In genomic region chr9:129801504-129801903, GRCh38 we compare ENCODE assay signal across 21 cellular contexts. TPM values are rescaled to one million over a fixed set of nuclear protein-coding genes. Genes with fewer than 3 reads are reported as not detected.
A peak's percentile ranks its signal among the peaks of the same experiment; 100 is the strongest.
DNase-seq lines count a peak whose midpoint lies in the region; ATAC-seq, FAIRE-seq and TF ChIP-seq lines count a peak whose summit lies in the region.
"Had no signal": no experiment of that assay in that cellular context is flagged by ENCODE, and none has a peak within 500 bp of the region (broad histone marks: within the 10 kb centered on the region; RNA-seq: fewer than 3 reads in every experiment).

No MANE protein-coding gene starts in this region.

- no peak overlapping the region for H3K23ac ChIP-seq in H9 (ENCODE audit: insufficient read length, low read depth, low read length)

- H4K8ac ChIP-seq in H9 (replicated peaks; ENCODE audit: insufficient read length, low read depth, low read length) = no peak overlapping the region

- WGBS in H9 (ENCODE audit: extremely low coverage, insufficient read length, low lambda C conversion rate) = no CpG with 5 or more reads among the region's 17 CpGs

- no peak overlapping the region for H2BK120ac ChIP-seq in H9 (ENCODE audit: low read depth, low read length, poor library complexity, severe bottlenecking)

- peak overlapping the region; percentile 62 for H3K4me3 Mint-ChIP-seq in activated CD4-positive, alpha-beta T cell treated with anti-CD3 and anti-CD28 coated beads, Interleukin-2, amount 10 ng/mL, durations not matched to agents 24 days and 14 days
- H3K4me3 Mint-ChIP-seq in H9 (peak overlapping the region in 1 of 2 experiments; percentile 7; a peak in 1 of 5 replicates), brain (peak overlapping the region; percentile 4 to 89 (median 67)), nephron (peak overlapping the region; percentile 64 to 83 (median 72))
- H3K4me3 Mint-ChIP-seq: stimulated activated memory B cell treated with anti-CD40 and anti-IgM and Interleukin-4, amounts not matched to agents 10 μg/mL and 1 μg/mL and 100 μg/mL, for 72 hours had no signal

- no peak overlapping the region for H3K14ac ChIP-seq in H9 (ENCODE audit: insufficient read depth, low read length)

- no peak overlapping the region for H4K5ac ChIP-seq in H9 (ENCODE audit: insufficient read length, low read depth, low read length)

- H3K27me3 ChIP-seq in H9 (ENCODE audit: insufficient read depth, low read length) = no peaks in the 10 kb centered on the region
- H3K27me3 ChIP-seq: cardiac muscle cell, SJSA1 had no signal

- H2BK5ac ChIP-seq in H9 (ENCODE audit: insufficient read length, low read length) = no peak overlapping the region

- H3T11ph ChIP-seq in H9 (ENCODE audit: low read length) = no peak overlapping the region

- no peak for DNase-seq in activated CD4-positive, alpha-beta T cell treated with anti-CD3 and anti-CD28 coated beads, Interleukin-2, amount 10 ng/mL, durations not matched to agents 24 days and 14 days
- no peak for DNase-seq in activated CD4-positive, alpha-beta T cell treated with anti-CD3 and anti-CD28 coated beads, Interleukin-2, amount 50 U/mL, for 4 hours
- DNase-seq in H9 (peak; percentile 60), kidney (no peak), NAMALWA (ENCODE audit: low spot score) (no peak)
- DNase-seq: activated CD4-positive, alpha-beta T cell treated with anti-CD3 and anti-CD28 coated beads, Interleukin-2, amount 50 U/mL, for 48 hours; activated naive CD4-positive, alpha-beta T cell treated with Interleukin-2 at 50 U/mL for 16 hours; EL; NCI-H1092 treated with DMSO at 0.1 percent for 48 hours; NCI-H2171; NCI-H774; PC-3 had no signal

- no peak overlapping the region for H2BK12ac ChIP-seq in H9 (ENCODE audit: insufficient read length, low read depth, low read length)

- no peak overlapping the region; the same call in 1 of the 2 replicates for H2BK15ac ChIP-seq in H9 (ENCODE audit: low read depth, low read length)

- H3K36me3 Mint-ChIP-seq in activated CD4-positive, alpha-beta T cell treated with anti-CD3 and anti-CD28 coated beads, Interleukin-2, amount 10 ng/mL, durations not matched to agents 24 days and 14 days (ENCODE audit: low read depth) = peaks cover 16% of the 10 kb centered on the region
- peaks cover 7 to 22% (median 12%) of the 10 kb centered on the region in 3 experiments; a peak in 6 of 7 replicates for H3K36me3 Mint-ChIP-seq in H9 (ENCODE audit: insufficient read depth in 1 of 3, low read depth in 3 of 3)
- H3K36me3 Mint-ChIP-seq in brain = peaks cover 19% of the 10 kb centered on the region
- peaks cover 11% of the 10 kb centered on the region for H3K36me3 Mint-ChIP-seq in nephron (ENCODE audit: low read depth)

- H3K4me1 ChIP-seq in H9 (ENCODE audit: insufficient read depth, low read length) = peaks cover 3% of the 10 kb centered on the region; the same call in 1 of the 2 replicates
- peaks cover 6 to 7% of the 10 kb centered on the region in 2 donors for H3K4me1 ChIP-seq in kidney (ENCODE audit: control insufficient read depth in 1 of 2, insufficient read depth in 1 of 2, low read depth in 1 of 2, low read length in 2 of 2)

- H3K9me3 ChIP-seq in H9 (ENCODE audit: control insufficient read depth, low read depth, low read length) (no peaks in the 10 kb centered on the region), kidney (ENCODE audit: control insufficient read depth in 1 of 2, low read length in 2 of 2) (no peaks in the 10 kb centered on the region)
- H3K9me3 ChIP-seq: SJSA1 had no signal

- peaks cover 20% of the 10 kb centered on the region for H3K4me1 Mint-ChIP-seq in activated CD4-positive, alpha-beta T cell treated with anti-CD3 and anti-CD28 coated beads, Interleukin-2, amount 10 ng/mL, durations not matched to agents 24 days and 14 days
- H3K4me1 Mint-ChIP-seq in H9 (peaks cover 6 to 10% of the 10 kb centered on the region in 2 experiments), brain (peaks cover 25% of the 10 kb centered on the region), nephron (peaks cover 12% of the 10 kb centered on the region)

- H3K18ac ChIP-seq in H9 (ENCODE audit: insufficient read length, low read depth, low read length) = no peak overlapping the region

- no peaks in the 10 kb centered on the region for H4K20me1 ChIP-seq in H9 (ENCODE audit: control insufficient read depth, insufficient read depth, insufficient read length)

- no peak overlapping the region for H3K4ac ChIP-seq in H9 (ENCODE audit: low read depth, low read length)

- no peak for TF ChIP-seq CTCF in H9 (conservative IDR thresholded peaks at IDR 0.05)
- TF ChIP-seq CTCF in brain (conservative IDR thresholded peaks at IDR 0.05) = no peak
- TF ChIP-seq CTCF in nephron (IDR thresholded peaks at IDR 0.05; ENCODE audit: unreplicated experiment in 3 of 3) = no peak
- TF ChIP-seq CTCF in kidney (IDR thresholded peaks at IDR 0.05; ENCODE audit: borderline replicate concordance, extremely low read depth, insufficient read depth) = no peak

- H3K4me2 ChIP-seq in H9 (ENCODE audit: insufficient read depth, insufficient read length, low read length) = no peak overlapping the region

- H3K56ac ChIP-seq in H9 (ENCODE audit: insufficient read length, low read depth, low read length) = no peak overlapping the region

- no peak overlapping the region for H2BK20ac ChIP-seq in H9 (ENCODE audit: low read depth, low read length, poor library complexity, severe bottlenecking)

- no peak overlapping the region for H3K9ac ChIP-seq in H9 (ENCODE audit: extremely low read depth, insufficient read length, low read length)
- no peak overlapping the region for H3K9ac ChIP-seq in kidney (ENCODE audit: low read length in 2 of 2)

- H3K4me3 ChIP-seq in kidney (ENCODE audit: low read length in 2 of 2) = no peak overlapping the region
- H3K4me3 ChIP-seq: cardiac muscle cell, SJSA1 had no signal

- ATAC-seq in HG03159 (IDR thresholded peaks at IDR 0.05; ENCODE audit: unreplicated experiment) = no peak
- ATAC-seq: left lobe of liver; PC-3; stimulated activated memory B cell treated with anti-CD40 and anti-IgM and Interleukin-4, amounts not matched to agents 10 μg/mL and 1 μg/mL and 100 μg/mL, for 72 hours had no signal

- peak overlapping the region; percentile 7 for H3K27ac Mint-ChIP-seq in activated CD4-positive, alpha-beta T cell treated with anti-CD3 and anti-CD28 coated beads, Interleukin-2, amount 10 ng/mL, durations not matched to agents 24 days and 14 days
- H3K27ac Mint-ChIP-seq in H9 (peak overlapping the region in 2 of 3 experiments; percentile 50 to 60; a peak in 3 of 7 replicates), brain (peak overlapping the region in 3 of 5 experiments; percentile 13 to 77 (median 55)), nephron (no peak overlapping the region)
- H3K27ac Mint-ChIP-seq: stimulated activated memory B cell treated with anti-CD40 and anti-IgM and Interleukin-4, amounts not matched to agents 10 μg/mL and 1 μg/mL and 100 μg/mL, for 72 hours had no signal

- H3K27ac ChIP-seq in H9 (ENCODE audit: insufficient read length, low read depth, low read length) = no peak overlapping the region
- no peak overlapping the region for H3K27ac ChIP-seq in kidney (ENCODE audit: low read depth in 2 of 2, low read length in 2 of 2)
- H3K27ac ChIP-seq: C4-2B, cardiac muscle cell, SJSA1 had no signal

- no peaks in the 10 kb centered on the region for H3K9me3 Mint-ChIP-seq in activated CD4-positive, alpha-beta T cell treated with anti-CD3 and anti-CD28 coated beads, Interleukin-2, amount 10 ng/mL, durations not matched to agents 24 days and 14 days
- peaks cover 0 to 3% of the 10 kb centered on the region in 2 experiments; a peak in 2 of 5 replicates for H3K9me3 Mint-ChIP-seq in H9
- H3K9me3 Mint-ChIP-seq in brain = no peaks in the 10 kb centered on the region
- no peaks in the 10 kb centered on the region for H3K9me3 Mint-ChIP-seq in nephron
- H3K9me3 Mint-ChIP-seq: stimulated activated memory B cell treated with anti-CD40 and anti-IgM and Interleukin-4, amounts not matched to agents 10 μg/mL and 1 μg/mL and 100 μg/mL, for 72 hours had no signal

- no peaks in the 10 kb centered on the region for H3K79me2 ChIP-seq in H9 (ENCODE audit: insufficient read depth, low read length)

- no peaks in the 10 kb centered on the region for H3K79me1 ChIP-seq in H9 (ENCODE audit: insufficient read depth, low read depth, low read length, poor library complexity, severe bottlenecking)

- no peak for FAIRE-seq in kidney (lab: Jason Lieb, UNC)

- H2AK5ac ChIP-seq in H9 (ENCODE audit: insufficient read length, low read length) = no peak overlapping the region

- H4K91ac ChIP-seq in H9 (ENCODE audit: insufficient read length, low read depth, low read length) = no peak overlapping the region

- no peaks in the 10 kb centered on the region for H3K36me3 ChIP-seq in kidney (ENCODE audit: control insufficient read depth in 1 of 2, insufficient read depth in 2 of 2, low read length in 2 of 2)
- H3K36me3 ChIP-seq: cardiac muscle cell had no signal

- no peak overlapping the region for H2AFZ ChIP-seq in H9 (ENCODE audit: low read length)

- intact Hi-C loops in activated CD4-positive, alpha-beta T cell treated with anti-CD3 and anti-CD28 coated beads, Interleukin-2, amount 10 ng/mL, durations not matched to agents 24 days and 14 days (cut with micrococcal nuclease) = no loop called here
- intact Hi-C loops in kidney (cut with DNase I) = no loop called here

- peaks cover 6% of the 10 kb centered on the region for H3K23me2 ChIP-seq in H9 (ENCODE audit: insufficient read length, low read depth, low read length, poor library complexity, severe bottlenecking)

- H3K27me3 Mint-ChIP-seq in activated CD4-positive, alpha-beta T cell treated with anti-CD3 and anti-CD28 coated beads, Interleukin-2, amount 10 ng/mL, durations not matched to agents 24 days and 14 days = no peaks in the 10 kb centered on the region
- H3K27me3 Mint-ChIP-seq in H9 (ENCODE audit: low read depth) (peaks cover under 1% of the 10 kb centered on the region; the same call in 1 of the 2 replicates), brain (peaks cover 1% of the 10 kb centered on the region), nephron (ENCODE audit: low read depth) (peaks cover 7% of the 10 kb centered on the region)
- H3K27me3 Mint-ChIP-seq: stimulated activated memory B cell treated with anti-CD40 and anti-IgM and Interleukin-4, amounts not matched to agents 10 μg/mL and 1 μg/mL and 100 μg/mL, for 72 hours had no signal

RNA-seq across cellular contexts. Expression of gene TOR1B, which starts 1.5 kb away (rescaled TPM):
- 22.7 and 24.1 TPM in 2 replicates for total RNA-seq in activated CD4-positive, alpha-beta T cell treated with anti-CD3 and anti-CD28 coated beads, Interleukin-2, amount 10 ng/mL, durations not matched to agents 24 days and 14 days
- total RNA-seq in H9 (2021) (18.1 and 18.7 TPM in 2 replicates), kidney (21.4 TPM)
- polyA plus RNA-seq in brain (ENCODE audit: insufficient read depth, low read depth, low replicate concordance) (23.7 TPM), kidney (ENCODE audit: insufficient read depth, low read depth, low replicate concordance) (10.1 TPM)

RNA-seq across cellular contexts. Expression of gene TOR1A, which starts 22.4 kb away (rescaled TPM):
- total RNA-seq in activated CD4-positive, alpha-beta T cell treated with anti-CD3 and anti-CD28 coated beads, Interleukin-2, amount 10 ng/mL, durations not matched to agents 24 days and 14 days = 55.1 and 60.5 TPM in 2 replicates
- total RNA-seq in H9 (2021) = 57.0 and 60.1 TPM in 2 replicates
- 53.5 TPM for polyA plus RNA-seq in brain (ENCODE audit: insufficient read depth, low read depth, low replicate concordance)
- 29.2 TPM for total RNA-seq in kidney
- polyA plus RNA-seq in kidney (ENCODE audit: insufficient read depth, low read depth, low replicate concordance) = 24.6 TPM

RNA-seq across cellular contexts. Expression of gene C9orf78, which starts 33.6 kb away (rescaled TPM):
- 59.9 and 60.9 TPM in 2 replicates for total RNA-seq in activated CD4-positive, alpha-beta T cell treated with anti-CD3 and anti-CD28 coated beads, Interleukin-2, amount 10 ng/mL, durations not matched to agents 24 days and 14 days
- total RNA-seq in H9 (2021) = 37.5 and 43.6 TPM in 2 replicates
- polyA plus RNA-seq in brain (ENCODE audit: insufficient read depth, low read depth, low replicate concordance) = 119 TPM
- 39.7 TPM for total RNA-seq in kidney
- 62.1 TPM for polyA plus RNA-seq in kidney (ENCODE audit: insufficient read depth, low read depth, low replicate concordance)

RNA-seq across cellular contexts. Expression of gene USP20, which starts 33.8 kb away (rescaled TPM):
- 44.3 and 47.2 TPM in 2 replicates for total RNA-seq in activated CD4-positive, alpha-beta T cell treated with anti-CD3 and anti-CD28 coated beads, Interleukin-2, amount 10 ng/mL, durations not matched to agents 24 days and 14 days
- 17.3 and 20.9 TPM in 2 replicates for total RNA-seq in H9 (2021)
- 61.8 TPM for polyA plus RNA-seq in brain (ENCODE audit: insufficient read depth, low read depth, low replicate concordance)
- 28.8 TPM for total RNA-seq in kidney
- polyA plus RNA-seq in kidney (ENCODE audit: insufficient read depth, low read depth, low replicate concordance) = 22.8 TPM

RNA-seq across cellular contexts. Expression of gene PTGES, which starts 48.7 kb away (rescaled TPM):
- 0.09 and 0.12 TPM in 2 replicates for total RNA-seq in activated CD4-positive, alpha-beta T cell treated with anti-CD3 and anti-CD28 coated beads, Interleukin-2, amount 10 ng/mL, durations not matched to agents 24 days and 14 days
- total RNA-seq in H9 (2021) (1.6 and 2.4 TPM in 2 replicates), kidney (8.9 TPM)
- polyA plus RNA-seq in brain (ENCODE audit: insufficient read depth, low read depth, low replicate concordance) (1.8 TPM), kidney (ENCODE audit: insufficient read depth, low read depth, low replicate concordance) (8.1 TPM)
- total RNA-seq: left lobe of liver, pulmonary artery endothelial cell had no signal

Comparison
In these comparisons a context has a peak if more than half of its experiments do, and no peak if none do; other contexts are left out.
1. H3K27ac Mint-ChIP-seq: peak in activated CD4-positive, alpha-beta T cell treated with anti-CD3 and anti-CD28 coated beads, Interleukin-2, amount 10 ng/mL, durations not matched to agents 24 days and 14 days (single experiment), H9 (2 of 3) and brain (3 of 5); none in nephron (0 of 3).